ENCODE assay signal across 26 cellular contexts in genomic region chr2:123720760-123721159, GRCh38.
DNase-seq lines count a peak whose midpoint lies in the region; ATAC-seq, FAIRE-seq and TF ChIP-seq lines count a peak whose summit lies in the region.
"Had no signal": no experiment of that assay in that cellular context is flagged by ENCODE, and none has a peak within 500 bp of the region (broad histone marks: within the 10 kb centered on the region; RNA-seq: fewer than 3 reads in every experiment).

No MANE protein-coding gene starts in this region.

- no peak overlapping the region for H3K4me3 ChIP-seq in epithelial cell of esophagus (ENCODE audit: low read length)
- H3K4me3 ChIP-seq: colonic mucosa, SK-N-MC, thoracic aorta, uterus had no signal

- no peak overlapping the region for H3K27ac Mint-ChIP-seq in activated naive CD4-positive, alpha-beta T cell treated with anti-CD3 and anti-CD28 coated beads for 36 hours
- H3K27ac Mint-ChIP-seq: activated naive CD4-positive, alpha-beta T cell treated with anti-CD3 and anti-CD28 coated beads, Interleukin-2, amount 10 ng/mL, durations not matched to agents 7 days and 5 days; CD14-positive monocyte; mesothelial cell of epicardium; naive thymus-derived CD4-positive, alpha-beta T cell had no signal

- peaks cover 4% of the 10 kb centered on the region for H3K9me3 Mint-ChIP-seq in activated naive CD4-positive, alpha-beta T cell treated with anti-CD3 and anti-CD28 coated beads for 36 hours

- no peak overlapping the region for H3K4me3 Mint-ChIP-seq in activated naive CD4-positive, alpha-beta T cell treated with anti-CD3 and anti-CD28 coated beads for 36 hours
- H3K4me3 Mint-ChIP-seq: activated naive CD4-positive, alpha-beta T cell treated with anti-CD3 and anti-CD28 coated beads, Interleukin-2, amount 10 ng/mL, durations not matched to agents 7 days and 5 days; CD14-positive monocyte; mesothelial cell of epicardium; naive thymus-derived CD4-positive, alpha-beta T cell had no signal

- no peak for TF ChIP-seq CTCF in D721Med (IDR thresholded peaks at IDR 0.05; ENCODE audit: insufficient read depth, missing control alignments)
- TF ChIP-seq CTCF in epithelial cell of esophagus (IDR thresholded peaks at IDR 0.05; ENCODE audit: insufficient read depth, low read depth, low read length, missing control alignments): no peak

- DNase-seq in D721Med (ENCODE audit: insufficient read length, low spot score): no peak
- DNase-seq in M059J (ENCODE audit: low read depth): peak; percentile 34
- DNase-seq in NCI-H345 treated with DMSO at 0.1 percent for 48 hours (lab: John Stamatoyannopoulos, UW; ENCODE audit: unreplicated experiment): peak; percentile 45
- DNase-seq in epithelial cell of esophagus (ENCODE audit: low read depth): peak; percentile 82
- DNase-seq in activated naive CD4-positive, alpha-beta T cell treated with anti-CD3 and anti-CD28 coated beads for 36 hours: no peak
- no peak for DNase-seq in occipital lobe (lab: John Stamatoyannopoulos, UW)
- DNase-seq: activated CD4-positive, alpha-beta T cell treated with anti-CD3 and anti-CD28 coated beads, Interleukin-2, amount 50 U/mL, for 48 hours; activated naive CD4-positive, alpha-beta T cell treated with anti-CD3 and anti-CD28 coated beads, Interleukin-2, amount 10 ng/mL, durations not matched to agents 7 days and 5 days; amniotic stem cell; colonic mucosa; DMS79; effector memory CD4-positive, alpha-beta T cell; erythroblast; MV-4-11; naive thymus-derived CD4-positive, alpha-beta T cell; NCI-H1930; NCI-H524 treated with DMSO at 0.1 percent for 48 hours; stimulated activated naive CD8-positive, alpha-beta T cell treated with anti-CD3 and anti-CD28 coated beads, Interleukin-15, Interleukin-2, amounts not matched to agents 100 U/mL and 50 U/mL, for 24 hours; uterus had no signal

- H3K4me1 Mint-ChIP-seq in activated naive CD4-positive, alpha-beta T cell treated with anti-CD3 and anti-CD28 coated beads for 36 hours (ENCODE audit: low read depth): no peaks in the 10 kb centered on the region
- H3K4me1 Mint-ChIP-seq: activated naive CD4-positive, alpha-beta T cell treated with anti-CD3 and anti-CD28 coated beads, Interleukin-2, amount 10 ng/mL, durations not matched to agents 7 days and 5 days; CD14-positive monocyte; mesothelial cell of epicardium; naive thymus-derived CD4-positive, alpha-beta T cell had no signal

- FAIRE-seq in D721Med (lab: Jason Lieb, UNC): peak; percentile 80
- FAIRE-seq: keratinocyte had no signal

- no peaks in the 10 kb centered on the region for H3K27me3 Mint-ChIP-seq in activated naive CD4-positive, alpha-beta T cell treated with anti-CD3 and anti-CD28 coated beads for 36 hours (ENCODE audit: low read depth)
- H3K27me3 Mint-ChIP-seq: activated naive CD4-positive, alpha-beta T cell treated with anti-CD3 and anti-CD28 coated beads, Interleukin-2, amount 10 ng/mL, durations not matched to agents 7 days and 5 days; naive thymus-derived CD4-positive, alpha-beta T cell had no signal

- no peak for ATAC-seq in GM18907 (IDR thresholded peaks at IDR 0.05; ENCODE audit: unreplicated experiment)
- ATAC-seq: HCT116; naive thymus-derived CD4-positive, alpha-beta T cell; stimulated activated naive CD8-positive, alpha-beta T cell treated with anti-CD3 and anti-CD28 coated beads, Interleukin-15, Interleukin-2, amounts not matched to agents 100 U/mL and 50 U/mL, for 24 hours had no signal

- CTCF ChIA-PET in activated naive CD4-positive, alpha-beta T cell treated with anti-CD3 and anti-CD28 coated beads for 36 hours (lab: Charles Lee): no interaction called here

- intact Hi-C loops in activated naive CD4-positive, alpha-beta T cell treated with anti-CD3 and anti-CD28 coated beads for 36 hours (cut with micrococcal nuclease): no loop called here

- no peaks in the 10 kb centered on the region for H3K36me3 Mint-ChIP-seq in activated naive CD4-positive, alpha-beta T cell treated with anti-CD3 and anti-CD28 coated beads for 36 hours (ENCODE audit: low read depth)
- H3K36me3 Mint-ChIP-seq: activated naive CD4-positive, alpha-beta T cell treated with anti-CD3 and anti-CD28 coated beads, Interleukin-2, amount 10 ng/mL, durations not matched to agents 7 days and 5 days; CD14-positive monocyte; mesothelial cell of epicardium; naive thymus-derived CD4-positive, alpha-beta T cell had no signal

Comparison
In these comparisons a context has a peak if more than half of its experiments do, and no peak if none do; other contexts are left out.
1. DNase-seq: peak in M059J (single experiment), NCI-H345 treated with DMSO at 0.1 percent for 48 hours (single experiment) and epithelial cell of esophagus (single experiment); none in D721Med (single experiment), activated naive CD4-positive, alpha-beta T cell treated with anti-CD3 and anti-CD28 coated beads for 36 hours (single experiment) and occipital lobe (single experiment).